Comparison of ENCODE assay signal across 1 cellular context in genomic region chr5:158953929-158954534, GRCh38.
A peak's percentile ranks its signal among the peaks of the same experiment; 100 is the strongest.
TF ChIP-seq lines count a peak whose summit lies in the region.

No MANE protein-coding gene starts in this region.

TF ChIP-seq in GM12878, 131 proteins besides CTCF, POLR2A, EP300 and RAD21 (continued from another document and continues in another):
- TF ChIP-seq, protein P1, sequence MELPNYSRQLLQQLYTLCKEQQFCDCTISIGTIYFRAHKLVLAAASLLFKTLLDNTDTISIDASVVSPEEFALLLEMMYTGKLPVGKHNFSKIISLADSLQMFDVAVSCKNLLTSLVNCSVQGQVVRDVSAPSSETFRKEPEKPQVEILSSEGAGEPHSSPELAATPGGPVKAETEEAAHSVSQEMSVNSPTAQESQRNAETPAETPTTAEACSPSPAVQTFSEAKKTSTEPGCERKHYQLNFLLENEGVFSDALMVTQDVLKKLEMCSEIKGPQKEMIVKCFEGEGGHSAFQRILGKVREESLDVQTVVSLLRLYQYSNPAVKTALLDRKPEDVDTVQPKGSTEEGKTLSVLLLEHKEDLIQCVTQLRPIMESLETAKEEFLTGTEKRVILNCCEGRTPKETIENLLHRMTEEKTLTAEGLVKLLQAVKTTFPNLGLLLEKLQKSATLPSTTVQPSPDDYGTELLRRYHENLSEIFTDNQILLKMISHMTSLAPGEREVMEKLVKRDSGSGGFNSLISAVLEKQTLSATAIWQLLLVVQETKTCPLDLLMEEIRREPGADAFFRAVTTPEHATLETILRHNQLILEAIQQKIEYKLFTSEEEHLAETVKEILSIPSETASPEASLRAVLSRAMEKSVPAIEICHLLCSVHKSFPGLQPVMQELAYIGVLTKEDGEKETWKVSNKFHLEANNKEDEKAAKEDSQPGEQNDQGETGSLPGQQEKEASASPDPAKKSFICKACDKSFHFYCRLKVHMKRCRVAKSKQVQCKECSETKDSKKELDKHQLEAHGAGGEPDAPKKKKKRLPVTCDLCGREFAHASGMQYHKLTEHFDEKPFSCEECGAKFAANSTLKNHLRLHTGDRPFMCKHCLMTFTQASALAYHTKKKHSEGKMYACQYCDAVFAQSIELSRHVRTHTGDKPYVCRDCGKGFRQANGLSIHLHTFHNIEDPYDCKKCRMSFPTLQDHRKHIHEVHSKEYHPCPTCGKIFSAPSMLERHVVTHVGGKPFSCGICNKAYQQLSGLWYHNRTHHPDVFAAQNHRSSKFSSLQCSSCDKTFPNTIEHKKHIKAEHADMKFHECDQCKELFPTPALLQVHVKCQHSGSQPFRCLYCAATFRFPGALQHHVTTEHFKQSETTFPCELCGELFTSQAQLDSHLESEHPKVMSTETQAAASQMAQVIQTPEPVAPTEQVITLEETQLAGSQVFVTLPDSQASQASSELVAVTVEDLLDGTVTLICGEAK (IDR thresholded peaks at IDR 0.05; ENCODE audit: borderline replicate concordance), result no peak
- no peak for TF ChIP-seq NR2C1 (IDR thresholded peaks at IDR 0.05)
- no peak for TF ChIP-seq HDAC2 (IDR thresholded peaks at IDR 0.05)
- TF ChIP-seq NBN (IDR thresholded peaks at IDR 0.05), result peak; percentile 92
- TF ChIP-seq, protein P2, sequence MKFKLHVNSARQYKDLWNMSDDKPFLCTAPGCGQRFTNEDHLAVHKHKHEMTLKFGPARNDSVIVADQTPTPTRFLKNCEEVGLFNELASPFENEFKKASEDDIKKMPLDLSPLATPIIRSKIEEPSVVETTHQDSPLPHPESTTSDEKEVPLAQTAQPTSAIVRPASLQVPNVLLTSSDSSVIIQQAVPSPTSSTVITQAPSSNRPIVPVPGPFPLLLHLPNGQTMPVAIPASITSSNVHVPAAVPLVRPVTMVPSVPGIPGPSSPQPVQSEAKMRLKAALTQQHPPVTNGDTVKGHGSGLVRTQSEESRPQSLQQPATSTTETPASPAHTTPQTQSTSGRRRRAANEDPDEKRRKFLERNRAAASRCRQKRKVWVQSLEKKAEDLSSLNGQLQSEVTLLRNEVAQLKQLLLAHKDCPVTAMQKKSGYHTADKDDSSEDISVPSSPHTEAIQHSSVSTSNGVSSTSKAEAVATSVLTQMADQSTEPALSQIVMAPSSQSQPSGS (IDR thresholded peaks at IDR 0.05; ENCODE audit: low read length), result peak; percentile 97
- no peak for TF ChIP-seq ATF3 (IDR thresholded peaks at IDR 0.05; ENCODE audit: borderline replicate concordance, extremely low read depth, low read depth, low read length)
- TF ChIP-seq ESRRA (IDR thresholded peaks at IDR 0.05; ENCODE audit: low read length), result no peak
- TF ChIP-seq EGR1 (IDR thresholded peaks at IDR 0.05; ENCODE audit: borderline replicate concordance in 1 of 2, low read depth in 2 of 2, low read length in 2 of 2), result no peak
- peak; percentile 81 for TF ChIP-seq PAX5 (IDR thresholded peaks at IDR 0.05; ENCODE audit: borderline replicate concordance, low read depth, low read length)
- TF ChIP-seq KDM1A (IDR thresholded peaks at IDR 0.05; ENCODE audit: borderline replicate concordance), result no peak
- TF ChIP-seq NFIC (IDR thresholded peaks at IDR 0.05; ENCODE audit: low read depth, low read length), result peak; percentile 90
- TF ChIP-seq TCF3 (IDR thresholded peaks at IDR 0.05; ENCODE audit: borderline replicate concordance, insufficient read depth, low read depth, low read length), result no peak
- no peak for TF ChIP-seq PBX3 (IDR thresholded peaks at IDR 0.05; ENCODE audit: insufficient replicate concordance, low read depth, low read length)
- peak; percentile 85 for TF ChIP-seq ZNF592 (IDR thresholded peaks at IDR 0.05)
- TF ChIP-seq, protein P3, sequence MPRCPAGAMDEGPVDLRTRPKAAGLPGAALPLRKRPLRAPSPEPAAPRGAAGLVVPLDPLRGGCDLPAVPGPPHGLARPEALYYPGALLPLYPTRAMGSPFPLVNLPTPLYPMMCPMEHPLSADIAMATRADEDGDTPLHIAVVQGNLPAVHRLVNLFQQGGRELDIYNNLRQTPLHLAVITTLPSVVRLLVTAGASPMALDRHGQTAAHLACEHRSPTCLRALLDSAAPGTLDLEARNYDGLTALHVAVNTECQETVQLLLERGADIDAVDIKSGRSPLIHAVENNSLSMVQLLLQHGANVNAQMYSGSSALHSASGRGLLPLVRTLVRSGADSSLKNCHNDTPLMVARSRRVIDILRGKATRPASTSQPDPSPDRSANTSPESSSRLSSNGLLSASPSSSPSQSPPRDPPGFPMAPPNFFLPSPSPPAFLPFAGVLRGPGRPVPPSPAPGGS (IDR thresholded peaks at IDR 0.05; ENCODE audit: borderline replicate concordance, insufficient read depth, low read depth, low read length, poor library complexity, severe bottlenecking), result peak; percentile 89
- TF ChIP-seq SRF (IDR thresholded peaks at IDR 0.05; ENCODE audit: low read depth in 2 of 2, low read length in 2 of 2), result no peak
- peak; percentile 47; the same call in 1 of the 2 replicates for TF ChIP-seq TBL1XR1 (IDR thresholded peaks at IDR 0.05; ENCODE audit: low read depth, low read length)
- TF ChIP-seq SUPT20H (IDR thresholded peaks at IDR 0.05; ENCODE audit: borderline replicate concordance, control insufficient read depth, low read depth, low read length), result no peak
- TF ChIP-seq TCF12 (IDR thresholded peaks at IDR 0.05; ENCODE audit: low read depth, low read length), result peak; percentile 41; the same call in 1 of the 2 replicates
- TF ChIP-seq GATAD2B (conservative IDR thresholded peaks at IDR 0.05; ENCODE audit: low read depth), result peak; percentile 96
- TF ChIP-seq IKZF1 (conservative IDR thresholded peaks at IDR 0.05), result peak; percentile 93
- peak; percentile 29; the same call in 1 of the 2 replicates for TF ChIP-seq GABPA (IDR thresholded peaks at IDR 0.05; ENCODE audit: low read depth)
- peak; percentile 91 for TF ChIP-seq CREB1 (IDR thresholded peaks at IDR 0.05; ENCODE audit: low read depth)
- TF ChIP-seq SREBF1 (IDR thresholded peaks at IDR 0.05; ENCODE audit: low read length), result no peak
- TF ChIP-seq SUZ12 (IDR thresholded peaks at IDR 0.05; ENCODE audit: unreplicated experiment), result no peak
- peak; percentile 21; the same call in 1 of the 2 replicates for TF ChIP-seq TAF1 (IDR thresholded peaks at IDR 0.05; ENCODE audit: borderline replicate concordance, low read depth, low read length)
- 0 out of 2 replicates have a peak, but pooled peaks have one; percentile 38 for TF ChIP-seq JUND (IDR thresholded peaks at IDR 0.05; ENCODE audit: low read depth, low read length)
- peak; percentile 65 for TF ChIP-seq SP1 (IDR thresholded peaks at IDR 0.05; ENCODE audit: low read depth, low read length)
- TF ChIP-seq BMI1 (IDR thresholded peaks at IDR 0.05; ENCODE audit: borderline replicate concordance), result peak; percentile 76
- peak; percentile 92 for TF ChIP-seq SMARCA5 (IDR thresholded peaks at IDR 0.05)
- peak; percentile 87 for TF ChIP-seq MTA3 (IDR thresholded peaks at IDR 0.05; ENCODE audit: borderline replicate concordance, low read length)
- peak; percentile 95 for TF ChIP-seq IRF4 (IDR thresholded peaks at IDR 0.05; ENCODE audit: low read depth, low read length)
- 0 out of 2 replicates have a peak, but pooled peaks have one; percentile 88 for TF ChIP-seq CHD1 (IDR thresholded peaks at IDR 0.05; ENCODE audit: low read depth, low read length)
- TF ChIP-seq JUNB (IDR thresholded peaks at IDR 0.05), result peak; percentile 57; the same call in 1 of the 2 replicates
- peak; percentile 83; the same call in 1 of the 2 replicates for TF ChIP-seq CHD2 (IDR thresholded peaks at IDR 0.05; ENCODE audit: borderline replicate concordance, low read depth, low read length)
- TF ChIP-seq REST (IDR thresholded peaks at IDR 0.05; ENCODE audit: low read depth, low read length), result no peak
- peak; percentile 91 to 93 for TF ChIP-seq BHLHE40 (IDR thresholded peaks at IDR 0.05; ENCODE audit: borderline replicate concordance in 1 of 2, low read depth in 2 of 2, low read length in 1 of 2)
- TF ChIP-seq EED (IDR thresholded peaks at IDR 0.05; ENCODE audit: low read depth), result peak; percentile 67; the same call in 1 of the 2 replicates
- 0 out of 2 replicates have a peak, but pooled peaks have one; percentile 20 for TF ChIP-seq RAD51 (IDR thresholded peaks at IDR 0.05)
- peak; percentile 47 to 75; a peak in 1 of 4 replicates for TF ChIP-seq CEBPB (IDR thresholded peaks at IDR 0.05; ENCODE audit: borderline replicate concordance in 1 of 2, low read depth in 2 of 2, low read length in 2 of 2)
- TF ChIP-seq KAT2A (conservative IDR thresholded peaks at IDR 0.05; ENCODE audit: control insufficient read depth, low read depth, low read length), result no peak
- no peak; the same call in none of the 2 replicates for TF ChIP-seq NR2F1 (conservative IDR thresholded peaks at IDR 0.05)
- TF ChIP-seq CREM (IDR thresholded peaks at IDR 0.05; ENCODE audit: low read depth), result peak; percentile 87
- TF ChIP-seq MLLT1 (IDR thresholded peaks at IDR 0.05), result peak; percentile 60
- TF ChIP-seq POLR2AphosphoS2 (IDR thresholded peaks at IDR 0.05; ENCODE audit: low read depth, low read length), result no peak
